In genomic region chr11:73366265-73366610, GRCh38 we compare ENCODE assay signal across 15 cellular contexts. TPM values are rescaled to one million over a fixed set of nuclear protein-coding genes. Genes with fewer than 3 reads are reported as not detected.
DNase-seq lines count a peak whose midpoint lies in the region; ATAC-seq, FAIRE-seq and TF ChIP-seq lines count a peak whose summit lies in the region.
"Had no signal": no experiment of that assay in that cellular context is flagged by ENCODE, and none has a peak within 500 bp of the region (broad histone marks: within the 10 kb centered on the region; RNA-seq: fewer than 3 reads in every experiment).

No MANE protein-coding gene starts in this region.

- TF ChIP-seq CTCF in VCaP (conservative IDR thresholded peaks at IDR 0.05) (no peak), HFFc6 (IDR thresholded peaks at IDR 0.05) (no peak)

- peak overlapping the region in 7 of 11 experiments; percentile 12 to 51 (median 39); a peak in 9 of 22 replicates for H3K9ac ChIP-seq in BLaER1 treated with 17β-estradiol and CSF1 and Interleukin-3, amounts not matched to agents 10 nM and 100 nM

- peak overlapping the region in 10 of 11 experiments; percentile 48 to 72 (median 64); a peak in 20 of 22 replicates for H3K27ac ChIP-seq in BLaER1 treated with 17β-estradiol and CSF1 and Interleukin-3, amounts not matched to agents 10 nM and 100 nM
- peak overlapping the region; percentile 34; the same call in 1 of the 2 replicates for H3K27ac ChIP-seq in VCaP

- no peaks in the 10 kb centered on the region for H3K9me3 Mint-ChIP-seq in HFFc6

- H3K9me3 ChIP-seq in BLaER1 treated with 17β-estradiol and CSF1 and Interleukin-3, amounts not matched to agents 10 nM and 100 nM (replicated peaks in 1 of 11): no peaks in the 10 kb centered on the region

- no peaks in the 10 kb centered on the region; the same call in 1 of the 2 replicates for H3K4me1 Mint-ChIP-seq in HFFc6 (ENCODE audit: low read depth)

- H4K20me1 ChIP-seq in BLaER1 treated with 17β-estradiol and CSF1 and Interleukin-3, amounts not matched to agents 10 nM and 100 nM: no peaks in the 10 kb centered on the region

- intact Hi-C loops in left colon (cut with DNase I, micrococcal nuclease): no loop called here

- H3K4me1 ChIP-seq in BLaER1 treated with 17β-estradiol and CSF1 and Interleukin-3, amounts not matched to agents 10 nM and 100 nM: peaks cover 29 to 58% (median 50%) of the 10 kb centered on the region in 10 experiments

- H3K4me3 Mint-ChIP-seq in HFFc6: no peak overlapping the region

- peaks cover 0 to 18% (median 0%) of the 10 kb centered on the region in 11 experiments; a peak in 3 of 22 replicates for H3K36me3 ChIP-seq in BLaER1 treated with 17β-estradiol and CSF1 and Interleukin-3, amounts not matched to agents 10 nM and 100 nM

- ATAC-seq in left colon (peak; percentile 44), HG02938 (IDR thresholded peaks at IDR 0.05; ENCODE audit: unreplicated experiment) (no peak), HG02885 (IDR thresholded peaks at IDR 0.05; ENCODE audit: poor library complexity, unreplicated experiment) (no peak)

- H3K27me3 ChIP-seq in BLaER1 treated with 17β-estradiol and CSF1 and Interleukin-3, amounts not matched to agents 10 nM and 100 nM: no peaks in the 10 kb centered on the region
- H3K27me3 ChIP-seq: dorsolateral prefrontal cortex had no signal

- no peak overlapping the region; the same call in 1 of the 2 replicates for H3K27ac Mint-ChIP-seq in HFFc6

- peak overlapping the region in 1 of 10 experiments; percentile 16; a peak in 1 of 20 replicates for H3K4me3 ChIP-seq in BLaER1 treated with 17β-estradiol and CSF1 and Interleukin-3, amounts not matched to agents 10 nM and 100 nM
- H3K4me3 ChIP-seq: dorsolateral prefrontal cortex had no signal

- H3K27me3 Mint-ChIP-seq in HFFc6 (ENCODE audit: insufficient read depth): peaks cover 15% of the 10 kb centered on the region

- TF ChIP-seq POLR2A in GM12891 (IDR thresholded peaks at IDR 0.05; ENCODE audit: low read depth, low read length): no peak

- DNase-seq in GM12891 (ENCODE audit: insufficient read length, low spot score) (no peak), left colon (no peak), HFFc6 (no peak)
- no peak for DNase-seq in effector CD8-positive, alpha-beta T cell (lab: John Stamatoyannopoulos, UW)
- DNase-seq: NCI-H1930; NCI-H82; retina; SIG-M5; stimulated activated CD4-positive, alpha-beta T cell treated with anti-CD3 and anti-CD28 coated beads, Interleukin-4, amount 100 ng/mL, for 24 hours had no signal

- peaks cover 20% of the 10 kb centered on the region for H3K36me3 Mint-ChIP-seq in HFFc6 (ENCODE audit: low read depth)

- FAIRE-seq in GM12891 (lab: Jason Lieb, UNC): no peak
- FAIRE-seq: keratinocyte had no signal

- H3K4me2 ChIP-seq in BLaER1 treated with 17β-estradiol and CSF1 and Interleukin-3, amounts not matched to agents 10 nM and 100 nM: peak overlapping the region; percentile 73 to 93 (median 87)

TF ChIP-seq in GM12891, 5 proteins besides CTCF, POLR2A, EP300 and RAD21:
- TF ChIP-seq POLR2AphosphoS5 (IDR thresholded peaks at IDR 0.05; ENCODE audit: low read depth, low read length) (no peak), POU2F2 (IDR thresholded peaks at IDR 0.05; ENCODE audit: low read depth, low read length) (no peak), TAF1 (IDR thresholded peaks at IDR 0.05; ENCODE audit: low read depth, low read length) (no peak), SPI1 (IDR thresholded peaks at IDR 0.05; ENCODE audit: low read depth, low read length) (peak; percentile 40), PAX5 (IDR thresholded peaks at IDR 0.05; ENCODE audit: insufficient read depth, low read length, severe bottlenecking) (no peak)

RNA-seq across cellular contexts. Expression of gene RELT, which starts 10.0 kb away (rescaled TPM):
- 12.5 TPM for polyA plus RNA-seq in GM12891 (2012; ENCODE audit: low read depth, missing spikeins)
- 1 to 10 TPM; 2.6 to 3.1 TPM for total RNA-seq in left colon
- 1 to 10 TPM; 6.2 to 7.7 (median 7.0) TPM for total RNA-seq in HFFc6 (2021; fragmentation: NEBNext Ultra II Directional; extraction: Animal tissue kit (Norgen Biotek cat#: 25700))

RNA-seq across cellular contexts. Expression of gene ARHGEF17, which starts 58.2 kb away (rescaled TPM):
- polyA plus RNA-seq in GM12891 (2012; ENCODE audit: low read depth, missing spikeins): 2.6 TPM
- 10 to 100 TPM in 1 of 2 donors, 1 to 10 TPM in 1; 6.8 to 14.4 TPM for total RNA-seq in left colon
- total RNA-seq in HFFc6 (2021; fragmentation: NEBNext Ultra II Directional; extraction: Animal tissue kit (Norgen Biotek cat#: 25700)): 100 to 1,000 TPM in 2 of 6 experiments, 10 to 100 TPM in 4; 84.6 to 112 (median 92.1) TPM

Comparison
In these comparisons a context has a peak if more than half of its experiments do, and no peak if none do; other contexts are left out.
1. RNA of gene ARHGEF17, which starts 58.2 kb away (total RNA-seq): 84.6 to 112 TPM in HFFc6; 6.8 to 14.4 TPM in left colon; every median in the first group is over 4 times any median in the second.